ENCODE assay signal across 8 cellular contexts in genomic region chr9:95189230-95190098, GRCh38.
DNase-seq lines count a peak whose midpoint lies in the region; ATAC-seq and TF ChIP-seq lines count a peak whose summit lies in the region.

No MANE protein-coding gene starts in this region.

- no peak for TF ChIP-seq CTCF in natural killer cell (IDR thresholded peaks at IDR 0.05)
- no peak for TF ChIP-seq CTCF in MM.1S (IDR thresholded peaks at IDR 0.05; ENCODE audit: low read length)

- H3K9me2 ChIP-seq in MM.1S (replicated peaks; ENCODE audit: insufficient read depth, low read length): no peaks in the 10 kb centered on the region

- H3K9me3 ChIP-seq in BLaER1 treated with 17β-estradiol and CSF1 and Interleukin-3, amounts not matched to agents 10 nM and 100 nM (replicated peaks in 1 of 11): peaks cover 0 to 6% (median 0%) of the 10 kb centered on the region in 11 experiments; a peak in 2 of 22 replicates
- no peaks in the 10 kb centered on the region for H3K9me3 ChIP-seq in endocrine pancreas (ENCODE audit: control insufficient read depth, low read length)
- no peaks in the 10 kb centered on the region for H3K9me3 ChIP-seq in MM.1S (replicated peaks; ENCODE audit: insufficient read depth, low read length)

- no peaks in the 10 kb centered on the region for H3K79me2 ChIP-seq in MM.1S (ENCODE audit: low read length)

- no peaks in the 10 kb centered on the region for H3F3A ChIP-seq in MM.1S (ENCODE audit: insufficient read depth, low read length)

- H3K4me1 Mint-ChIP-seq in natural killer cell: peaks cover 35 to 38% of the 10 kb centered on the region in 2 donors

- no peak overlapping the region for H3K4me3 ChIP-seq in BLaER1 treated with 17β-estradiol and CSF1 and Interleukin-3, amounts not matched to agents 10 nM and 100 nM
- H3K4me3 ChIP-seq in endocrine pancreas (ENCODE audit: control insufficient read depth, insufficient read depth, low read length) (peak overlapping the region; percentile 51), MM.1S (ENCODE audit: low read length) (no peak overlapping the region)

- H3K36me3 Mint-ChIP-seq in natural killer cell: no peaks in the 10 kb centered on the region

- no peaks in the 10 kb centered on the region for H4K20me1 ChIP-seq in BLaER1 treated with 17β-estradiol and CSF1 and Interleukin-3, amounts not matched to agents 10 nM and 100 nM
- no peaks in the 10 kb centered on the region for H4K20me1 ChIP-seq in MM.1S (ENCODE audit: insufficient read depth, low read length)

- H3K4me2 ChIP-seq in BLaER1 treated with 17β-estradiol and CSF1 and Interleukin-3, amounts not matched to agents 10 nM and 100 nM: peak overlapping the region; percentile 36 to 82 (median 70)
- H3K4me2 ChIP-seq in MM.1S (ENCODE audit: low read depth, low read length): no peak overlapping the region

- ATAC-seq in natural killer cell: peak in 1 of 3 donors; percentile 71
- no peak for ATAC-seq in GM21390 (IDR thresholded peaks at IDR 0.05; ENCODE audit: unreplicated experiment)
- no peak for ATAC-seq in GM19452 (IDR thresholded peaks at IDR 0.05; ENCODE audit: unreplicated experiment)

- no peak overlapping the region for H3K27ac ChIP-seq in BLaER1 treated with 17β-estradiol and CSF1 and Interleukin-3, amounts not matched to agents 10 nM and 100 nM
- no peak overlapping the region for H3K27ac ChIP-seq in MM.1S (ENCODE audit: low read length)

- H3K27me3 ChIP-seq in BLaER1 treated with 17β-estradiol and CSF1 and Interleukin-3, amounts not matched to agents 10 nM and 100 nM: no peaks in the 10 kb centered on the region
- no peaks in the 10 kb centered on the region for H3K27me3 ChIP-seq in endocrine pancreas (ENCODE audit: control insufficient read depth, insufficient read depth, low read length)
- no peaks in the 10 kb centered on the region for H3K27me3 ChIP-seq in MM.1S (replicated peaks; ENCODE audit: insufficient read depth, low read length)

- peak overlapping the region in 1 of 11 experiments; percentile 13; a peak in 1 of 22 replicates for H3K9ac ChIP-seq in BLaER1 treated with 17β-estradiol and CSF1 and Interleukin-3, amounts not matched to agents 10 nM and 100 nM
- H3K9ac ChIP-seq in endocrine pancreas (ENCODE audit: control insufficient read depth, insufficient read depth, low read length) (no peak overlapping the region), MM.1S (ENCODE audit: low read length) (no peak overlapping the region)

- DNase-seq in OCI-M1 (lab: John Stamatoyannopoulos, UW) (peak; percentile 20), natural killer cell (no peak), MM.1S (no peak)
- DNase-seq in activated effector memory CD4-positive, alpha-beta T cell treated with Interleukin-2 at 50 U/mL for 16 hours: no peak

- intact Hi-C loops in natural killer cell (cut with micrococcal nuclease): no loop called here

- H3K27ac Mint-ChIP-seq in natural killer cell: peak overlapping the region; percentile 58 to 70

- H3K9me3 Mint-ChIP-seq in natural killer cell: no peaks in the 10 kb centered on the region

- H2AFZ ChIP-seq in MM.1S (ENCODE audit: low read length): no peak overlapping the region

- H3K36me3 ChIP-seq in BLaER1 treated with 17β-estradiol and CSF1 and Interleukin-3, amounts not matched to agents 10 nM and 100 nM: no peaks in the 10 kb centered on the region
- no peaks in the 10 kb centered on the region for H3K36me3 ChIP-seq in endocrine pancreas (ENCODE audit: control insufficient read depth, insufficient read depth, low read length)
- H3K36me3 ChIP-seq in MM.1S (replicated peaks; ENCODE audit: insufficient read depth, low read length): no peaks in the 10 kb centered on the region

- peak overlapping the region; percentile 73 for H3K4me3 Mint-ChIP-seq in natural killer cell

- H3K27me3 Mint-ChIP-seq in natural killer cell (ENCODE audit: low read depth in 2 of 2): no peaks in the 10 kb centered on the region

- H3K4me1 ChIP-seq in BLaER1 treated with 17β-estradiol and CSF1 and Interleukin-3, amounts not matched to agents 10 nM and 100 nM: peaks cover 24 to 35% (median 29%) of the 10 kb centered on the region in 10 experiments
- H3K4me1 ChIP-seq in endocrine pancreas (ENCODE audit: control insufficient read depth, insufficient read depth, low read length) (peaks cover 5% of the 10 kb centered on the region), MM.1S (ENCODE audit: low read length) (no peaks in the 10 kb centered on the region)
